In the genomic region with DNA sequence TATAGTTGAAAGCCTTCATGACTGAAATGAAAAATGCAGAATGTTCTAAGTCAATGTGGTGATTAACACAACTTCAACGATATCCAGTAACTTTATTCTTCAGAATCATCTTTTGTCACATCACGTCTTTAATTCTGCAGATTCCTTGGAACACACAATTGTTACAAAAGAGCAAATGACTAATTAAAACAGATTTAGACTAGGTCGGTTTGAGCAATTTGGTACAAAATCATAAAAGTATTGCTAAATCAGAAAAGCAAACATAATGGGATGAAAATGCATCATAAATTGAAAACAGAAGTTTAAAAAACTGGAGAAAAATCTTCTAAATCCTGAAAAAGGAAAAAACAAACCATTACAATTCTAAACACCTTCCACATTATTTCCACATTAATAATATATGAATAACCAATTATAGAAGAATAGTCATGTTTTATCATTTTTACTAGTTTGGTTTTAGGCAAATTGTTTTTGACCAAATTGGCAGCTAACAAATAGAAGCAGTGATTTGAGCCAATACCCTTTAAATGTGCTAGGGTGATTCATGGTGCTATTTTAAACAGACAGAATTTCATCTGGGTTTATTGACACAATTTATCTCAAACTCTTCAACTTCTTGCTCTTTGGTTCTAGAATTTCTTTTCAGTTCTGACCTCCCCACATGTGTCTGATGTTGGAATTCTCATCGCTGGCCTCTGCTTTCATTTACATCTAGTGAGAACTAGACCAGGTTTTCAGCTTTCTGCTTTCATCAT, we compare ENCODE assay signal across 1 cellular context.
TF ChIP-seq lines count a peak whose summit lies in the region.

No MANE protein-coding gene starts in this region.

TF ChIP-seq in IMR-90, 13 proteins besides CTCF, POLR2A, EP300 and RAD21 (continued from another document):
- TF ChIP-seq BHLHE40 (IDR thresholded peaks at IDR 0.05; ENCODE audit: low read depth, low read length) (no peak), FOS (IDR thresholded peaks at IDR 0.05; ENCODE audit: low read depth, low read length) (no peak), NFE2L2 (IDR thresholded peaks at IDR 0.05; ENCODE audit: low read depth, low read length) (no peak), CEBPB (IDR thresholded peaks at IDR 0.05; ENCODE audit: low read depth, low read length) (no peak)
